ENCODE assay signal across 35 cellular contexts in genomic region chr13:98200211-98200878, GRCh38. TPM values are rescaled to one million over a fixed set of nuclear protein-coding genes. Genes with fewer than 3 reads are reported as not detected.
DNase-seq lines count a peak whose midpoint lies in the region; ATAC-seq, FAIRE-seq and TF ChIP-seq lines count a peak whose summit lies in the region.
"Had no signal": no experiment of that assay in that cellular context is flagged by ENCODE, and none has a peak within 500 bp of the region (broad histone marks: within the 10 kb centered on the region; RNA-seq: fewer than 3 reads in every experiment).

No MANE protein-coding gene starts in this region.

- H3K27me3 Mint-ChIP-seq in WTC11 (ENCODE audit: low read depth) = no peaks in the 10 kb centered on the region

- H2AFZ ChIP-seq in trophoblast cell (ENCODE audit: insufficient read depth, low read length, poor library complexity) = no peak overlapping the region

- POLR2A ChIA-PET in WTC11 (lab: Charles Lee) = interaction anchor here (0.7 kb wide), 2 partner anchors 14 to 27 kb away, joined by 4 read pairs; no protein-coding TSS in a partner anchor

- peaks cover 5% of the 10 kb centered on the region for H3K79me2 ChIP-seq in trophoblast cell (ENCODE audit: control insufficient read depth, insufficient read depth, low read length, poor library complexity)

- DNase-seq in H7 (peak; percentile 90), WTC11 (ENCODE audit: low spot score) (no peak), iPS-NIHi11 (ENCODE audit: low spot score) (peak; percentile 68), trophoblast cell (no peak), ACHN (no peak), middle frontal gyrus (ENCODE audit: extremely low spot score, low spot score) (no peak), small intestine (no peak), OCI-M2 (lab: John Stamatoyannopoulos, UW; ENCODE audit: unreplicated experiment) (no peak)
- DNase-seq: activated CD4-positive, alpha-beta T cell treated with anti-CD3 and anti-CD28 coated beads for 1 hour; activated CD8-positive, alpha-beta memory T cell treated with anti-CD3 and anti-CD28 coated beads, Interleukin-2, amount 50 U/mL, for 48 hours; activated CD8-positive, alpha-beta T cell treated with anti-CD3 and anti-CD28 coated beads for 36 hours; activated naive CD4-positive, alpha-beta T cell treated with anti-CD3 and anti-CD28 coated beads, Interleukin-2, amount 10 ng/mL, durations not matched to agents 7 days and 5 days; adrenal gland; CD8-positive, alpha-beta memory T cell; foreskin fibroblast; heart left ventricle; Kasumi-1; left lung; NCI-H1436; NCI-H82; SIG-M5; stimulated activated naive CD4-positive, alpha-beta T cell treated with Interleukin-2 at 50 U/mL for 16 hours; uterus had no signal

- H3K9me3 ChIP-seq in trophoblast cell (ENCODE audit: insufficient read depth, low read depth, low read length) (peaks cover 1% of the 10 kb centered on the region), small intestine (ENCODE audit: control insufficient read depth, low read depth) (no peaks in the 10 kb centered on the region)

- no peak overlapping the region for H4K91ac ChIP-seq in trophoblast cell (ENCODE audit: low read depth, low read length)

- no peak for FAIRE-seq in small intestine (lab: Jason Lieb, UNC)
- FAIRE-seq: endometrium had no signal

- no peak overlapping the region for H2AK5ac ChIP-seq in trophoblast cell (ENCODE audit: low read length)

- H2BK120ac ChIP-seq in trophoblast cell (ENCODE audit: insufficient read depth, low read length, poor library complexity) = no peak overlapping the region

- WGBS in trophoblast cell (ENCODE audit: extremely low coverage, insufficient coverage, insufficient read length) = no CpG with 5 or more reads among the region's 5 CpGs
- 81 to 95% (median 84%) methylated on average over 5 of the region's 5 CpGs for WGBS in small intestine, 3 donors

- H3K4me1 Mint-ChIP-seq in WTC11 = peaks cover 43% of the 10 kb centered on the region
- H3K4me1 Mint-ChIP-seq: activated naive CD4-positive, alpha-beta T cell treated with anti-CD3 and anti-CD28 coated beads, Interleukin-2, amount 10 ng/mL, durations not matched to agents 7 days and 5 days; CD8-positive, alpha-beta memory T cell; central memory CD8-positive, alpha-beta T cell; memory B cell had no signal

- peak overlapping the region; percentile 86 for H3K27ac Mint-ChIP-seq in WTC11
- H3K27ac Mint-ChIP-seq: activated CD8-positive, alpha-beta T cell treated with anti-CD3 and anti-CD28 coated beads for 36 hours; activated naive CD4-positive, alpha-beta T cell treated with anti-CD3 and anti-CD28 coated beads, Interleukin-2, amount 10 ng/mL, durations not matched to agents 7 days and 5 days; activated T-helper 1 cell treated with anti-CD3 and anti-CD28 coated beads, Interleukin-12 subunit alpha, Interleukin-12 subunit beta, Interleukin-2, Interleukin-4 antibody, amounts not matched to agents 30 ng/mL and 10 ng/mL and 1 ng/mL, durations not matched to agents 14 hours and 24 hours and 36 hours; CD8-positive, alpha-beta memory T cell; memory B cell had no signal

- no peak overlapping the region for H4K12ac ChIP-seq in trophoblast cell (ENCODE audit: low read depth, low read length)

- no peak overlapping the region for H3K14ac ChIP-seq in trophoblast cell (ENCODE audit: low read length)

- H3K27me3 ChIP-seq in H7 (ENCODE audit: control insufficient read depth, insufficient read depth, low read length) (no peaks in the 10 kb centered on the region), trophoblast cell (ENCODE audit: insufficient read depth, low read length) (no peaks in the 10 kb centered on the region), small intestine (ENCODE audit: control insufficient read depth in 2 of 2, insufficient read depth in 2 of 2, low read length in 2 of 2) (no peaks in the 10 kb centered on the region)
- H3K27me3 ChIP-seq: adrenal gland, esophagus muscularis mucosa, heart left ventricle, left lung, suprapubic skin, uterus had no signal

- H3K4me3 Mint-ChIP-seq in WTC11 = peak overlapping the region; percentile 59
- H3K4me3 Mint-ChIP-seq: activated CD8-positive, alpha-beta T cell treated with anti-CD3 and anti-CD28 coated beads for 36 hours; activated naive CD4-positive, alpha-beta T cell treated with anti-CD3 and anti-CD28 coated beads, Interleukin-2, amount 10 ng/mL, durations not matched to agents 7 days and 5 days; activated T-helper 1 cell treated with anti-CD3 and anti-CD28 coated beads, Interleukin-12 subunit alpha, Interleukin-12 subunit beta, Interleukin-2, Interleukin-4 antibody, amounts not matched to agents 30 ng/mL and 10 ng/mL and 1 ng/mL, durations not matched to agents 14 hours and 24 hours and 36 hours; CD8-positive, alpha-beta memory T cell; central memory CD8-positive, alpha-beta T cell; memory B cell had no signal

- H2BK12ac ChIP-seq in trophoblast cell (ENCODE audit: low read length) = no peak overlapping the region

- peaks cover 26% of the 10 kb centered on the region for H3K36me3 Mint-ChIP-seq in WTC11
- H3K36me3 Mint-ChIP-seq: activated naive CD4-positive, alpha-beta T cell treated with anti-CD3 and anti-CD28 coated beads, Interleukin-2, amount 10 ng/mL, durations not matched to agents 7 days and 5 days; CD8-positive, alpha-beta memory T cell; memory B cell had no signal

- H3K4me2 ChIP-seq in trophoblast cell (ENCODE audit: low read length) = peak overlapping the region; percentile 28

- H3K23ac ChIP-seq in trophoblast cell (ENCODE audit: low read length) = no peak overlapping the region

- no peak overlapping the region for H3K27ac ChIP-seq in trophoblast cell (ENCODE audit: low read depth, low read length)
- no peak overlapping the region for H3K27ac ChIP-seq in small intestine (ENCODE audit: low read depth in 1 of 2, low read length in 1 of 2)
- H3K27ac ChIP-seq: adrenal gland, esophagus muscularis mucosa, heart left ventricle, HL-60, left lung, suprapubic skin, uterus had no signal

- no peak overlapping the region for H3K9ac ChIP-seq in trophoblast cell (ENCODE audit: low read length)

- H3K4me3 ChIP-seq in H7 (ENCODE audit: insufficient read depth, low read depth, low read length) (no peak overlapping the region), trophoblast cell (ENCODE audit: low read depth, low read length) (no peak overlapping the region), small intestine (ENCODE audit: low read depth in 1 of 2, low read length in 2 of 2) (no peak overlapping the region)
- H3K4me3 ChIP-seq: adrenal gland, esophagus muscularis mucosa, heart left ventricle, left lung, suprapubic skin, uterus had no signal

- TF ChIP-seq CTCF in WTC11 (IDR thresholded peaks at IDR 0.05) = no peak

- H3K9me3 Mint-ChIP-seq in WTC11 = peaks cover 16% of the 10 kb centered on the region
- H3K9me3 Mint-ChIP-seq: activated CD8-positive, alpha-beta T cell treated with anti-CD3 and anti-CD28 coated beads for 36 hours; activated naive CD4-positive, alpha-beta T cell treated with anti-CD3 and anti-CD28 coated beads, Interleukin-2, amount 10 ng/mL, durations not matched to agents 7 days and 5 days; activated T-helper 1 cell treated with anti-CD3 and anti-CD28 coated beads, Interleukin-12 subunit alpha, Interleukin-12 subunit beta, Interleukin-2, Interleukin-4 antibody, amounts not matched to agents 30 ng/mL and 10 ng/mL and 1 ng/mL, durations not matched to agents 14 hours and 24 hours and 36 hours had no signal

- no peak overlapping the region for H3K4ac ChIP-seq in trophoblast cell (ENCODE audit: low read depth, low read length)

- H3K4me1 ChIP-seq in trophoblast cell (ENCODE audit: control insufficient read depth in 1 of 2, insufficient read depth in 2 of 2, low read length in 2 of 2) (peaks cover 13 to 15% of the 10 kb centered on the region in 2 experiments), small intestine (ENCODE audit: control insufficient read depth in 2 of 2, insufficient read depth in 1 of 2, low read depth in 1 of 2, low read length in 1 of 2) (peaks cover 2 to 10% of the 10 kb centered on the region in 2 donors)
- H3K4me1 ChIP-seq: suprapubic skin had no signal

- no peak overlapping the region for H3K18ac ChIP-seq in trophoblast cell (ENCODE audit: low read length)

- H2BK5ac ChIP-seq in trophoblast cell (ENCODE audit: low read depth, low read length, poor library complexity) = no peak overlapping the region

- H3K36me3 ChIP-seq in H7 (replicated peaks; ENCODE audit: control insufficient read depth, insufficient read depth, low read length) (no peaks in the 10 kb centered on the region), trophoblast cell (ENCODE audit: control insufficient read depth in 1 of 2, insufficient read depth in 2 of 2, low read length in 2 of 2) (no peaks in the 10 kb centered on the region), small intestine (ENCODE audit: control insufficient read depth in 2 of 2, insufficient read depth in 2 of 2, low read length in 2 of 2) (no peaks in the 10 kb centered on the region)
- H3K36me3 ChIP-seq: adrenal gland, esophagus muscularis mucosa, heart left ventricle, left lung, suprapubic skin, uterus had no signal

- CTCF ChIA-PET in WTC11 (lab: Charles Lee) = interaction anchor here (0.6 to 1.7 kb wide), 10 partner anchors 10 to 245 kb away, joined by 3 to 9 read pairs (median 4); no protein-coding TSS in a partner anchor

- in situ Hi-C loops in ACHN (cut with HindIII; ENCODE audit: low pct_ligation_motif_present, low pct_unique_long_range_greater_than_20kb, low sequenced_read_pairs) = no loop called here

- peaks cover 6% of the 10 kb centered on the region for H3K79me1 ChIP-seq in trophoblast cell (ENCODE audit: low read length)

- peak; percentile 86 for ATAC-seq in WTC11
- ATAC-seq: activated CD8-positive, alpha-beta T cell treated with anti-CD3 and anti-CD28 coated beads for 36 hours; heart left ventricle had no signal

- H4K8ac ChIP-seq in trophoblast cell (ENCODE audit: low read depth, low read length) = no peak overlapping the region

TF ChIP-seq in WTC11, 78 proteins besides CTCF, POLR2A, EP300 and RAD21 (continues in another document):
- no peak for TF ChIP-seq HMGXB4 (CRISPR knock-in tag; IDR thresholded peaks at IDR 0.05)

RNA-seq across cellular contexts. Expression of gene RNF113B, which starts 23.3 kb away (rescaled TPM):
- not detected in 2 replicates for total RNA-seq in H7 (2014; rRNA removed; shearing (Covaris generic))
- not detected in 3 replicates for total RNA-seq in WTC11 (2021)
- not detected in 2 replicates for polyA plus RNA-seq in trophoblast cell (2013)
- polyA plus RNA-seq in small intestine = not detected
- total RNA-seq: A673; activated CD8-positive, alpha-beta T cell treated with anti-CD3 and anti-CD28 coated beads for 36 hours; activated T-helper 1 cell treated with anti-CD3 and anti-CD28 coated beads, Interleukin-12 subunit alpha, Interleukin-12 subunit beta, Interleukin-2, Interleukin-4 antibody, amounts not matched to agents 30 ng/mL and 10 ng/mL and 1 ng/mL, durations not matched to agents 14 hours and 24 hours and 36 hours; CD8-positive, alpha-beta memory T cell; Daoy; dermis microvascular lymphatic vessel endothelial cell; esophagus muscularis mucosa; heart left ventricle; left lung; omental fat pad; suprapubic skin; T-helper 2 cell treated with Interferon-gamma antibody and Interleukin-4, amounts not matched to agents 100 ng/mL and 5 ng/mL, for 36 hours; uterus had no signal
- polyA plus RNA-seq: CD8-positive, alpha-beta memory T cell; heart left ventricle had no signal

RNA-seq across cellular contexts. Expression of gene FARP1, which starts 57.5 kb away (rescaled TPM):
- 25.8 and 26.1 TPM in 2 replicates for total RNA-seq in H7 (2014; rRNA removed; shearing (Covaris generic))
- 80.8 to 96.6 TPM (median 91.1 TPM) in 3 replicates for total RNA-seq in WTC11 (2021)
- polyA plus RNA-seq in trophoblast cell (2013) = 110 and 123 TPM in 2 replicates
- polyA plus RNA-seq in small intestine = 1 to 10 TPM in 2 of 3 donors, under 1 TPM in 1; 0.89 to 8.6 (median 3.8) TPM

Comparison
In these comparisons a context has a peak if more than half of its experiments do, and no peak if none do; other contexts are left out.
1. DNase-seq: peak in H7 (single experiment) and iPS-NIHi11 (single experiment); none in WTC11 (single experiment), trophoblast cell (0 of 2), ACHN (single experiment), middle frontal gyrus (single experiment), small intestine (single experiment) and OCI-M2 (single experiment).